In the genomic region with DNA sequence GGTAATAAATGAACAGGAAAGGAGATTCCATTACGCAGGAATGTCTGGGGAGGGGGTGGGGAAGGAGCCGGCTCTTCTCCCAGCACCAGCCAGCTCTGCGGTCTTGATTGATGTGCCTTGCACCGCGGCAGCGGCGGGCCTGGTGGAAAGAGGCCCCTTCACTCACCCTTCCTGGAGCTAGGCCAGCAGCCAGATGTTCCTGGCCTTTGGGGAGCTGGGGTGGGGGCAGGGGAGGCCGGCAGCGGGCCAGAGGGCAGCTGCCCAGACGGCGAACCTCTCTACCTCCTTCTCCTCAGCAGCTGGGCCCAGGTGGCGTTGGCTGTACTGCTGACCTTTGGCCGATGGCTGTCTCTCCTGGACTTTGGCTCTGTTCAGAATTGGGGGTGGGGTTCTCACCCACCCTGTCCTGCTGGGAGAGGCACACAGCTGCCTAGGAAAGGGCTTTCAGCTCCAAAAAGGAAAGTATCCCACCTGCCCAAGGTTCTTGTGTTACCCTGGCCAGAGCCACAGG, we compare ENCODE assay signal across 13 cellular contexts. TPM values are rescaled to one million over a fixed set of nuclear protein-coding genes. Genes with fewer than 3 reads are reported as not detected.
DNase-seq lines count a peak whose midpoint lies in the region; ATAC-seq, FAIRE-seq and TF ChIP-seq lines count a peak whose summit lies in the region.
"Had no signal": no experiment of that assay in that cellular context is flagged by ENCODE, and none has a peak within 500 bp of the region (broad histone marks: within the 10 kb centered on the region; RNA-seq: fewer than 3 reads in every experiment).

No MANE protein-coding gene starts in this region.

- WGBS in pancreas, 2 donors = 4 to 6% methylated on average over 13 of the region's 13 CpGs

- H3K9me3 ChIP-seq in adipocyte (ENCODE audit: control insufficient read depth, low read length) (no peaks in the 10 kb centered on the region), pancreas (no peaks in the 10 kb centered on the region)
- H3K9me3 ChIP-seq: breast epithelium had no signal

- H3K9ac ChIP-seq in adipocyte (ENCODE audit: low read length) = no peak overlapping the region

- peaks cover 16% of the 10 kb centered on the region for H3K27me3 Mint-ChIP-seq in activated CD4-positive, alpha-beta T cell treated with anti-CD3 and anti-CD28 coated beads, Interleukin-2, amount 10 ng/mL, durations not matched to agents 7 days and 5 days
- H3K27me3 Mint-ChIP-seq: CD4-positive, CD25-positive, alpha-beta regulatory T cell had no signal

- H3K27me3 ChIP-seq in adipocyte (replicated peaks; ENCODE audit: control insufficient read depth, insufficient read depth, low read length) (peaks cover 47% of the 10 kb centered on the region), pancreas (no peaks in the 10 kb centered on the region)
- H3K27me3 ChIP-seq: breast epithelium had no signal

- peak overlapping the region in 2 of 4 donors; percentile 25 to 34 for H3K27ac ChIP-seq in pancreas
- H3K27ac ChIP-seq: breast epithelium had no signal

- H3K36me3 Mint-ChIP-seq in activated CD4-positive, alpha-beta T cell treated with anti-CD3 and anti-CD28 coated beads, Interleukin-2, amount 10 ng/mL, durations not matched to agents 7 days and 5 days (ENCODE audit: low read depth) = no peaks in the 10 kb centered on the region
- H3K36me3 Mint-ChIP-seq: CD4-positive, CD25-positive, alpha-beta regulatory T cell; stimulated activated effector memory CD8-positive, alpha-beta T cell treated with anti-CD3 and anti-CD28 coated beads, Interleukin-12 subunit alpha, Interleukin-12 subunit beta, amount 100 ng/mL, for 72 hours had no signal

- CTCF ChIA-PET in activated CD4-positive, alpha-beta T cell treated with anti-CD3 and anti-CD28 coated beads, Interleukin-2, amount 10 ng/mL, durations not matched to agents 7 days and 5 days (lab: Charles Lee) = no interaction called here

- DNase-seq in DMS53 treated with DMSO at 0.1 percent for 48 hours (lab: John Stamatoyannopoulos, UW; ENCODE audit: unreplicated experiment) = peak; percentile 27
- DNase-seq in adipocyte (ENCODE audit: low read depth) = peak; percentile 31
- peak; percentile 82 for DNase-seq in left ventricle myocardium superior
- peak; percentile 80 to 89 (median 84) for DNase-seq in pancreas
- DNase-seq in NCI-H1694 (lab: John Stamatoyannopoulos, UW) = no peak
- DNase-seq in activated CD4-positive, alpha-beta T cell treated with anti-CD3 and anti-CD28 coated beads, Interleukin-2, amount 10 ng/mL, durations not matched to agents 7 days and 5 days = no peak
- DNase-seq: activated T-cell treated with anti-CD3 and anti-CD28 coated beads for 4 hours; CD4-positive, CD25-positive, alpha-beta regulatory T cell; OCI-M1 had no signal

- no peaks in the 10 kb centered on the region for H3K9me3 Mint-ChIP-seq in activated CD4-positive, alpha-beta T cell treated with anti-CD3 and anti-CD28 coated beads, Interleukin-2, amount 10 ng/mL, durations not matched to agents 7 days and 5 days
- H3K9me3 Mint-ChIP-seq: CD4-positive, CD25-positive, alpha-beta regulatory T cell; stimulated activated effector memory CD8-positive, alpha-beta T cell treated with anti-CD3 and anti-CD28 coated beads, Interleukin-12 subunit alpha, Interleukin-12 subunit beta, amount 100 ng/mL, for 72 hours had no signal

- H3K4me3 ChIP-seq in adipocyte (ENCODE audit: low read length) (no peak overlapping the region), pancreas (peak overlapping the region in 1 of 4 donors; percentile 9)
- H3K4me3 ChIP-seq: breast epithelium had no signal

- ATAC-seq in left ventricle myocardium superior = peak; percentile 71
- ATAC-seq in pancreas = peak; percentile 57 to 82 (median 82)
- no peak for ATAC-seq in GM19395 (IDR thresholded peaks at IDR 0.05; ENCODE audit: unreplicated experiment)
- ATAC-seq in GM19397 (IDR thresholded peaks at IDR 0.05; ENCODE audit: unreplicated experiment) = no peak
- ATAC-seq: stimulated activated effector memory CD8-positive, alpha-beta T cell treated with anti-CD3 and anti-CD28 coated beads, Interleukin-12 subunit alpha, Interleukin-12 subunit beta, amount 100 ng/mL, for 72 hours had no signal

- POLR2A ChIA-PET in activated CD4-positive, alpha-beta T cell treated with anti-CD3 and anti-CD28 coated beads, Interleukin-2, amount 10 ng/mL, durations not matched to agents 7 days and 5 days (lab: Charles Lee) = interaction anchor here (0.5 kb wide), 1 partner anchor 735 kb away, joined by 7 read pairs; no protein-coding TSS in a partner anchor

- H3K36me3 ChIP-seq in adipocyte (ENCODE audit: control insufficient read depth, insufficient read depth, low read length, severe bottlenecking) = no peaks in the 10 kb centered on the region
- no peaks in the 10 kb centered on the region for H3K36me3 ChIP-seq in pancreas
- H3K36me3 ChIP-seq: breast epithelium had no signal

- H3K27ac Mint-ChIP-seq in activated CD4-positive, alpha-beta T cell treated with anti-CD3 and anti-CD28 coated beads, Interleukin-2, amount 10 ng/mL, durations not matched to agents 7 days and 5 days = no peak overlapping the region
- H3K27ac Mint-ChIP-seq: CD4-positive, CD25-positive, alpha-beta regulatory T cell; stimulated activated effector memory CD8-positive, alpha-beta T cell treated with anti-CD3 and anti-CD28 coated beads, Interleukin-12 subunit alpha, Interleukin-12 subunit beta, amount 100 ng/mL, for 72 hours had no signal

- H3K4me1 ChIP-seq in adipocyte (ENCODE audit: control insufficient read depth, insufficient read depth, low read length) (no peaks in the 10 kb centered on the region), pancreas (peaks cover 7 to 14% (median 10%) of the 10 kb centered on the region in 3 donors)
- H3K4me1 ChIP-seq: breast epithelium had no signal

- H3K4me1 Mint-ChIP-seq in activated CD4-positive, alpha-beta T cell treated with anti-CD3 and anti-CD28 coated beads, Interleukin-2, amount 10 ng/mL, durations not matched to agents 7 days and 5 days = no peaks in the 10 kb centered on the region
- H3K4me1 Mint-ChIP-seq: CD4-positive, CD25-positive, alpha-beta regulatory T cell; stimulated activated effector memory CD8-positive, alpha-beta T cell treated with anti-CD3 and anti-CD28 coated beads, Interleukin-12 subunit alpha, Interleukin-12 subunit beta, amount 100 ng/mL, for 72 hours had no signal

- TF ChIP-seq CTCF in pancreas (IDR thresholded peaks at IDR 0.05) = no peak

- no peak for FAIRE-seq in pancreas (lab: Jason Lieb, UNC)

- H3K4me3 Mint-ChIP-seq in activated CD4-positive, alpha-beta T cell treated with anti-CD3 and anti-CD28 coated beads, Interleukin-2, amount 10 ng/mL, durations not matched to agents 7 days and 5 days = no peak overlapping the region
- H3K4me3 Mint-ChIP-seq: CD4-positive, CD25-positive, alpha-beta regulatory T cell; stimulated activated effector memory CD8-positive, alpha-beta T cell treated with anti-CD3 and anti-CD28 coated beads, Interleukin-12 subunit alpha, Interleukin-12 subunit beta, amount 100 ng/mL, for 72 hours had no signal

- intact Hi-C loops in left ventricle myocardium superior (cut with micrococcal nuclease) = no loop called here
- intact Hi-C loops in pancreas (cut with DNase I) = no loop called here

RNA-seq across cellular contexts. Expression of a gene that starts 58.1 kb away (rescaled TPM):
- 675 TPM for total RNA-seq in left ventricle myocardium superior
- 10 to 100 TPM; 23.3 to 68.3 (median 28.4) TPM for total RNA-seq in pancreas
- polyA plus RNA-seq in pancreas = 10 to 100 TPM; 28.8 TPM
- under 1 TPM; 0.05 to 0.08 TPM for total RNA-seq in activated CD4-positive, alpha-beta T cell treated with anti-CD3 and anti-CD28 coated beads, Interleukin-2, amount 10 ng/mL, durations not matched to agents 7 days and 5 days
- polyA plus RNA-seq: CD4-positive, CD25-positive, alpha-beta regulatory T cell had no signal

Comparison
In these comparisons a context has a peak if more than half of its experiments do, and no peak if none do; other contexts are left out.
1. DNase-seq: peak in DMS53 treated with DMSO at 0.1 percent for 48 hours (single experiment), adipocyte (single experiment), left ventricle myocardium superior (single experiment) and pancreas (6 of 6); none in NCI-H1694 (single experiment) and activated CD4-positive, alpha-beta T cell treated with anti-CD3 and anti-CD28 coated beads, Interleukin-2, amount 10 ng/mL, durations not matched to agents 7 days and 5 days (single experiment).
2. ATAC-seq: peak in left ventricle myocardium superior (single experiment) and pancreas (4 of 4); none in GM19395 (single experiment) and GM19397 (single experiment).
3. RNA of a gene that starts 58.1 kb away (total RNA-seq): 675 TPM in left ventricle myocardium superior (single experiment) and 23.3 to 68.3 TPM in pancreas; 0.05 to 0.08 TPM in activated CD4-positive, alpha-beta T cell treated with anti-CD3 and anti-CD28 coated beads, Interleukin-2, amount 10 ng/mL, durations not matched to agents 7 days and 5 days; every median in the first group is over 10 times any median in the second.